1 cellular context compared by ENCODE assay signal in genomic region chr6:3285049-3285639, GRCh38.
TF ChIP-seq lines count a peak whose summit lies in the region.

No MANE protein-coding gene starts in this region.

TF ChIP-seq in H1, 55 proteins besides CTCF, POLR2A, EP300 and RAD21:
- TF ChIP-seq RNF2 (IDR thresholded peaks at IDR 0.05; ENCODE audit: borderline replicate concordance, low read depth, low read length, missing control alignments, poor library complexity, severe bottlenecking) (no peak), GABPA (IDR thresholded peaks at IDR 0.05; ENCODE audit: borderline replicate concordance, insufficient read depth, low read length) (no peak), SIN3A (conservative IDR thresholded peaks at IDR 0.05 in 1 of 2, IDR thresholded peaks at IDR 0.05 in 1 of 2; ENCODE audit: low read depth in 1 of 2, low read length in 2 of 2) (no peak), SIX5 (IDR thresholded peaks at IDR 0.05; ENCODE audit: low read depth, low read length) (no peak), BRCA1 (IDR thresholded peaks at IDR 0.05; ENCODE audit: low read depth, low read length) (no peak), E2F6 (IDR thresholded peaks at IDR 0.05) (no peak), POU5F1 (IDR thresholded peaks at IDR 0.05; ENCODE audit: low read depth, low read length) (no peak), JUN (IDR thresholded peaks at IDR 0.05; ENCODE audit: low read depth, low read length) (no peak), CTBP2 (IDR thresholded peaks at IDR 0.05; ENCODE audit: borderline replicate concordance, insufficient read depth, insufficient read length, low read length) (no peak), CHD1 (IDR thresholded peaks at IDR 0.05; ENCODE audit: low read depth, low read length) (no peak)
